In genomic region chr2:70919672-70920366, GRCh38 we compare ENCODE assay signal across 8 cellular contexts. TPM values are rescaled to one million over a fixed set of nuclear protein-coding genes. Genes with fewer than 3 reads are reported as not detected.
DNase-seq lines count a peak whose midpoint lies in the region; FAIRE-seq and TF ChIP-seq lines count a peak whose summit lies in the region.

No MANE protein-coding gene starts in this region.

- H3K4me3 Mint-ChIP-seq in activated naive CD4-positive, alpha-beta T cell treated with anti-CD3 and anti-CD28 coated beads, Interleukin-2, amount 10 ng/mL, durations not matched to agents 7 days and 5 days, result no peak overlapping the region

- WGBS in SK-N-SH (ENCODE audit: low lambda C conversion rate), result 37% methylated on average over 16 of the region's 16 CpGs

- no peak for FAIRE-seq in urothelium cell line (lab: Jason Lieb, UNC)

- H3K27ac ChIP-seq in SK-N-SH (ENCODE audit: low read depth in 2 of 2, low read length in 1 of 2), result no peak overlapping the region

- no peaks in the 10 kb centered on the region for H3F3A ChIP-seq in SK-N-SH (replicated peaks; ENCODE audit: insufficient read depth)

- CTCF ChIA-PET in SK-N-SH (lab: Yijun Ruan, JAX), result interaction anchor here (0.6 to 15.2 kb wide), 33 partner anchors 8 to 246 kb away, joined by 3 to 211 read pairs (median 4); partner anchors contain the start of genes ATP6V1B1, CLEC4F and FIGLA
- CTCF ChIA-PET in activated naive CD4-positive, alpha-beta T cell treated with anti-CD3 and anti-CD28 coated beads, Interleukin-2, amount 10 ng/mL, durations not matched to agents 7 days and 5 days (lab: Charles Lee), result interaction anchor here (0.8 to 6.3 kb wide), 19 partner anchors 9 to 144 kb away, joined by 3 to 98 read pairs (median 4); partner anchors contain the start of gene FIGLA

- H3K27me3 ChIP-seq in SK-N-SH (ENCODE audit: insufficient read depth), result no peaks in the 10 kb centered on the region

- H3K4me1 Mint-ChIP-seq in activated naive CD4-positive, alpha-beta T cell treated with anti-CD3 and anti-CD28 coated beads, Interleukin-2, amount 10 ng/mL, durations not matched to agents 7 days and 5 days, result no peaks in the 10 kb centered on the region

- TF ChIP-seq EP300 in SK-N-SH (IDR thresholded peaks at IDR 0.05; ENCODE audit: borderline replicate concordance in 1 of 2, low read depth in 1 of 2, low read length in 1 of 2), result no peak

- DNase-seq in NCI-H2196 (lab: John Stamatoyannopoulos, UW; ENCODE audit: unreplicated experiment) (peak; percentile 26), NCI-H2196 treated with DMSO at 0.1 percent for 48 hours (lab: John Stamatoyannopoulos, UW; ENCODE audit: unreplicated experiment) (no peak), Kasumi-1 (lab: John Stamatoyannopoulos, UW) (peak; percentile 61 to 71), SK-N-SH (peak; percentile 83), glomerular visceral epithelial cell (ENCODE audit: extremely low spot score) (peak; percentile 66), posterior vena cava (ENCODE audit: low spot score) (peak; percentile 95), urothelium cell line (ENCODE audit: low spot score) (peak; percentile 86)
- DNase-seq in activated naive CD4-positive, alpha-beta T cell treated with anti-CD3 and anti-CD28 coated beads, Interleukin-2, amount 10 ng/mL, durations not matched to agents 7 days and 5 days, result peak; percentile 80

- no peaks in the 10 kb centered on the region for H3K4me1 ChIP-seq in SK-N-SH (ENCODE audit: control insufficient read depth in 1 of 2, insufficient read depth in 2 of 2, low read depth in 1 of 2, low read length in 1 of 2)

- H3K9ac ChIP-seq in SK-N-SH, result no peak overlapping the region

- intact Hi-C loops in posterior vena cava (cut with DNase I), result loop anchor here in 1 of 2 donors (5.0 kb wide), 1 partner anchor 48 kb away; no protein-coding TSS in a partner anchor

- H3K36me3 Mint-ChIP-seq in activated naive CD4-positive, alpha-beta T cell treated with anti-CD3 and anti-CD28 coated beads, Interleukin-2, amount 10 ng/mL, durations not matched to agents 7 days and 5 days, result no peaks in the 10 kb centered on the region

- TF ChIP-seq RAD21 in SK-N-SH (IDR thresholded peaks at IDR 0.05; ENCODE audit: low read length), result peak; percentile 82

- H3K4me3 ChIP-seq in SK-N-SH (ENCODE audit: low read depth in 2 of 2, low read length in 1 of 2), result no peak overlapping the region; a peak in 1 of 4 replicates

- H2AFZ ChIP-seq in SK-N-SH (ENCODE audit: low read depth), result 0 out of 2 replicates have a peak overlapping the region, but pooled peaks have one; percentile 59

- no peaks in the 10 kb centered on the region for H3K9me3 Mint-ChIP-seq in activated naive CD4-positive, alpha-beta T cell treated with anti-CD3 and anti-CD28 coated beads, Interleukin-2, amount 10 ng/mL, durations not matched to agents 7 days and 5 days

- peak; percentile 93 for TF ChIP-seq CTCF in SK-N-SH (IDR thresholded peaks at IDR 0.05)

- H3K79me2 ChIP-seq in SK-N-SH (ENCODE audit: insufficient read depth), result no peaks in the 10 kb centered on the region

- H3K27ac Mint-ChIP-seq in activated naive CD4-positive, alpha-beta T cell treated with anti-CD3 and anti-CD28 coated beads, Interleukin-2, amount 10 ng/mL, durations not matched to agents 7 days and 5 days, result no peak overlapping the region

- H3K9me2 ChIP-seq in SK-N-SH, result no peaks in the 10 kb centered on the region

- POLR2A ChIA-PET in SK-N-SH (lab: Yijun Ruan, JAX), result no interaction called here

- H3K27me3 Mint-ChIP-seq in activated naive CD4-positive, alpha-beta T cell treated with anti-CD3 and anti-CD28 coated beads, Interleukin-2, amount 10 ng/mL, durations not matched to agents 7 days and 5 days, result peaks cover 30% of the 10 kb centered on the region

- H4K20me1 ChIP-seq in SK-N-SH (ENCODE audit: insufficient read depth), result no peaks in the 10 kb centered on the region

- H3K9me3 ChIP-seq in SK-N-SH, result no peaks in the 10 kb centered on the region

- H3K4me2 ChIP-seq in SK-N-SH, result no peak overlapping the region

- no peaks in the 10 kb centered on the region for H3K36me3 ChIP-seq in SK-N-SH (replicated peaks in 1 of 2; ENCODE audit: control insufficient read depth in 1 of 2, insufficient read depth in 2 of 2, low read length in 1 of 2)

TF ChIP-seq in SK-N-SH, 30 proteins besides CTCF, POLR2A, EP300 and RAD21 (continues in another document):
- TF ChIP-seq JUND (IDR thresholded peaks at IDR 0.05) (no peak), MXI1 (IDR thresholded peaks at IDR 0.05; ENCODE audit: low read depth, low read length) (peak; percentile 59; the same call in 1 of the 2 replicates), YY1 (IDR thresholded peaks at IDR 0.05; ENCODE audit: low read depth) (no peak), FOXM1 (IDR thresholded peaks at IDR 0.05; ENCODE audit: low read depth) (no peak), CHD2 (IDR thresholded peaks at IDR 0.05; ENCODE audit: low read length, partially characterized antibody) (peak; percentile 27), ELF1 (IDR thresholded peaks at IDR 0.05) (no peak), SMC3 (IDR thresholded peaks at IDR 0.05; ENCODE audit: low read depth, low read length) (peak; percentile 90), TCF12 (IDR thresholded peaks at IDR 0.05) (no peak), SIN3A (IDR thresholded peaks at IDR 0.05; ENCODE audit: borderline replicate concordance, low read depth, low read length) (peak; percentile 45; the same call in 1 of the 2 replicates), FOXJ3 (CRISPR knock-in tag; IDR thresholded peaks at IDR 0.05) (no peak), EZH2phosphoT487 (IDR thresholded peaks at IDR 0.05; ENCODE audit: borderline replicate concordance, low read depth) (no peak), USF1 (IDR thresholded peaks at IDR 0.05; ENCODE audit: borderline replicate concordance, low read depth) (no peak), GATA2 (CRISPR knock-in tag; IDR thresholded peaks at IDR 0.05) (no peak), NRF1 (IDR thresholded peaks at IDR 0.05; ENCODE audit: low read depth, low read length) (no peak; the same call in 1 of the 2 replicates), RFX5 (IDR thresholded peaks at IDR 0.05; ENCODE audit: low read length) (no peak), TEAD4 (IDR thresholded peaks at IDR 0.05; ENCODE audit: borderline replicate concordance, insufficient read depth) (0 out of 2 replicates have a peak, but pooled peaks have one; percentile 13), POLR2AphosphoS5 (IDR thresholded peaks at IDR 0.05; ENCODE audit: low read depth, low read length) (no peak)
- TF ChIP-seq, protein P1, sequence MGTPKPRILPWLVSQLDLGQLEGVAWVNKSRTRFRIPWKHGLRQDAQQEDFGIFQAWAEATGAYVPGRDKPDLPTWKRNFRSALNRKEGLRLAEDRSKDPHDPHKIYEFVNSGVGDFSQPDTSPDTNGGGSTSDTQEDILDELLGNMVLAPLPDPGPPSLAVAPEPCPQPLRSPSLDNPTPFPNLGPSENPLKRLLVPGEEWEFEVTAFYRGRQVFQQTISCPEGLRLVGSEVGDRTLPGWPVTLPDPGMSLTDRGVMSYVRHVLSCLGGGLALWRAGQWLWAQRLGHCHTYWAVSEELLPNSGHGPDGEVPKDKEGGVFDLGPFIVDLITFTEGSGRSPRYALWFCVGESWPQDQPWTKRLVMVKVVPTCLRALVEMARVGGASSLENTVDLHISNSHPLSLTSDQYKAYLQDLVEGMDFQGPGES (IDR thresholded peaks at IDR 0.05; ENCODE audit: low read depth, low read length), result no peak
- TF ChIP-seq, protein P2, sequence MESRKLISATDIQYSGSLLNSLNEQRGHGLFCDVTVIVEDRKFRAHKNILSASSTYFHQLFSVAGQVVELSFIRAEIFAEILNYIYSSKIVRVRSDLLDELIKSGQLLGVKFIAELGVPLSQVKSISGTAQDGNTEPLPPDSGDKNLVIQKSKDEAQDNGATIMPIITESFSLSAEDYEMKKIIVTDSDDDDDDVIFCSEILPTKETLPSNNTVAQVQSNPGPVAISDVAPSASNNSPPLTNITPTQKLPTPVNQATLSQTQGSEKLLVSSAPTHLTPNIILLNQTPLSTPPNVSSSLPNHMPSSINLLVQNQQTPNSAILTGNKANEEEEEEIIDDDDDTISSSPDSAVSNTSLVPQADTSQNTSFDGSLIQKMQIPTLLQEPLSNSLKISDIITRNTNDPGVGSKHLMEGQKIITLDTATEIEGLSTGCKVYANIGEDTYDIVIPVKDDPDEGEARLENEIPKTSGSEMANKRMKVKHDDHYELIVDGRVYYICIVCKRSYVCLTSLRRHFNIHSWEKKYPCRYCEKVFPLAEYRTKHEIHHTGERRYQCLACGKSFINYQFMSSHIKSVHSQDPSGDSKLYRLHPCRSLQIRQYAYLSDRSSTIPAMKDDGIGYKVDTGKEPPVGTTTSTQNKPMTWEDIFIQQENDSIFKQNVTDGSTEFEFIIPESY (IDR thresholded peaks at IDR 0.05; ENCODE audit: borderline replicate concordance, low read depth), result no peak
- TF ChIP-seq, protein P3, sequence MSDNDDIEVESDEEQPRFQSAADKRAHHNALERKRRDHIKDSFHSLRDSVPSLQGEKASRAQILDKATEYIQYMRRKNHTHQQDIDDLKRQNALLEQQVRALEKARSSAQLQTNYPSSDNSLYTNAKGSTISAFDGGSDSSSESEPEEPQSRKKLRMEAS (IDR thresholded peaks at IDR 0.05; ENCODE audit: low read depth), result peak; percentile 24; the same call in 1 of the 2 replicates

RNA-seq across cellular contexts. Expression of gene ATP6V1B1, which starts 15.9 kb away (rescaled TPM):
- 4.9 and 6.1 TPM in 2 replicates for polyA plus RNA-seq in SK-N-SH (2012; rRNA removed)
- polyA plus RNA-seq in SK-N-SH (2012; cell fraction: cytosol; rRNA removed), result 0.31 and 1.3 TPM in 2 replicates
- polyA plus RNA-seq in SK-N-SH (2012; cell fraction: nucleus; rRNA removed), result 60.6 and 71.8 TPM in 2 replicates
- total RNA-seq in posterior vena cava, result 1 to 10 TPM in 1 of 2 donors, under 1 TPM in 1; 0.48 to 1.4 TPM

RNA-seq across cellular contexts. Expression of gene VAX2, which starts 19.4 kb away (rescaled TPM):
- polyA plus RNA-seq in SK-N-SH (2012; rRNA removed), result 4.3 and 4.4 TPM in 2 replicates
- polyA plus RNA-seq in SK-N-SH (2012; cell fraction: cytosol; rRNA removed), result 1.7 TPM in 2 replicates
- polyA plus RNA-seq in SK-N-SH (2012; cell fraction: nucleus; rRNA removed), result 21.9 and 23.7 TPM in 2 replicates
- 1 to 10 TPM in 1 of 2 donors, under 1 TPM in 1; 0.57 to 1.4 TPM for total RNA-seq in posterior vena cava

RNA-seq across cellular contexts. Expression of gene ANKRD53, which starts 58.6 kb away (rescaled TPM):
- 0.29 and 0.58 TPM in 2 replicates for polyA plus RNA-seq in SK-N-SH (2012; rRNA removed)
- 0.10 and 0.17 TPM in 2 replicates for polyA plus RNA-seq in SK-N-SH (2012; cell fraction: cytosol; rRNA removed)
- 1.7 and 2.2 TPM in 2 replicates for polyA plus RNA-seq in SK-N-SH (2012; cell fraction: nucleus; rRNA removed)
- total RNA-seq in posterior vena cava, result 1 to 10 TPM; 1.4 to 2.3 TPM
